9 cellular contexts compared by ENCODE assay signal in the genomic region with DNA sequence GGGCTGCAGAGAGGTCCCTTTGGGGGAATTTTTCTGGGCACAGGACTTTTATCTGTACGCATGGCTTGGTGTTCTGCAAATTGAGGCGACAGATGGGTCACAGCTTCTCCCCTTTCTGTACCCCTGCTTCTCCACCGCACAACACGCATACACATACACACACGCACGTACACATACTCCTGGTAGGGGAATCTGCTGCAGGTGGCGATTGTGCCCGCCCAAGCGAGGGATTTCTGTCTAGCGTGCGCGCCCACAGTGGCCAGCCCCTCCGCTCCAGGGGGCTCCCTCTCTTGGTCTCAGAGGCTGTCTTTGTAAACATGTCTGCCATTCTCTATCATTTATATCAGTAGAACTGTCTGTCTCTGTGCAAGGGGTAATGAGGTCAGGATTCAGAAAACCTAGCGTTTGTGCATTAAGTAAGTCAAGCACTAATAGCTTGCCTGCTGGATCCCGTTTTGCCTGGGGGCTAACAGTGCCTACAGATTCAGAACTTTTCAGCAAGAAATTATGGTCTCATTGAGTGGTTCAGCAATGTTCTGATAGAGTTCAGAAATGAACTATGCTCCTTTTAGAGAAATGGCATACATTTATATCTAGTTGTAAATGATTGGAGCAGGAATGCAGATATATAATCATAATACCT. TPM values are rescaled to one million over a fixed set of nuclear protein-coding genes. Genes with fewer than 3 reads are reported as not detected.
A peak's percentile ranks its signal among the peaks of the same experiment; 100 is the strongest.
DNase-seq lines count a peak whose midpoint lies in the region; ATAC-seq lines count a peak whose summit lies in the region.
"Had no signal": no experiment of that assay in that cellular context is flagged by ENCODE, and none has a peak within 500 bp of the region (broad histone marks: within the 10 kb centered on the region; RNA-seq: fewer than 3 reads in every experiment).

No MANE protein-coding gene starts in this region.

- H3K27me3 Mint-ChIP-seq in activated T-cell treated with anti-CD3 and anti-CD28 coated beads, Interleukin-2, amount 50 U/mL, for 72 hours (ENCODE audit: low read depth) = peaks cover 33% of the 10 kb centered on the region
- peaks cover 20% of the 10 kb centered on the region for H3K27me3 Mint-ChIP-seq in activated T-helper 1 cell treated with anti-CD3 and anti-CD28 coated beads, Interleukin-12 subunit alpha, Interleukin-12 subunit beta, Interleukin-2, Interleukin-4 antibody, amounts not matched to agents 30 ng/mL and 10 ng/mL and 1 ng/mL, durations not matched to agents 14 hours and 24 hours and 36 hours (ENCODE audit: insufficient read depth)
- peaks cover 38% of the 10 kb centered on the region for H3K27me3 Mint-ChIP-seq in activated naive CD4-positive, alpha-beta T cell treated with anti-CD3 and anti-CD28 coated beads for 36 hours (ENCODE audit: low read depth)
- H3K27me3 Mint-ChIP-seq in T-helper 17 cell = peaks cover 32% of the 10 kb centered on the region

- no peak overlapping the region for H3K27ac Mint-ChIP-seq in activated T-cell treated with anti-CD3 and anti-CD28 coated beads, Interleukin-2, amount 50 U/mL, for 72 hours
- no peak overlapping the region for H3K27ac Mint-ChIP-seq in activated T-helper 1 cell treated with anti-CD3 and anti-CD28 coated beads, Interleukin-12 subunit alpha, Interleukin-12 subunit beta, Interleukin-2, Interleukin-4 antibody, amounts not matched to agents 30 ng/mL and 10 ng/mL and 1 ng/mL, durations not matched to agents 14 hours and 24 hours and 36 hours
- H3K27ac Mint-ChIP-seq in activated naive CD4-positive, alpha-beta T cell treated with anti-CD3 and anti-CD28 coated beads for 36 hours = no peak overlapping the region
- H3K27ac Mint-ChIP-seq in T-helper 17 cell = no peak overlapping the region

- peaks cover 0 to 4% of the 10 kb centered on the region in 2 donors for H3K36me3 Mint-ChIP-seq in activated T-cell treated with anti-CD3 and anti-CD28 coated beads, Interleukin-2, amount 50 U/mL, for 72 hours (ENCODE audit: insufficient read depth in 2 of 2)
- H3K36me3 Mint-ChIP-seq in activated T-helper 1 cell treated with anti-CD3 and anti-CD28 coated beads, Interleukin-12 subunit alpha, Interleukin-12 subunit beta, Interleukin-2, Interleukin-4 antibody, amounts not matched to agents 30 ng/mL and 10 ng/mL and 1 ng/mL, durations not matched to agents 14 hours and 24 hours and 36 hours (ENCODE audit: low read depth) = no peaks in the 10 kb centered on the region
- peaks cover 2% of the 10 kb centered on the region for H3K36me3 Mint-ChIP-seq in activated naive CD4-positive, alpha-beta T cell treated with anti-CD3 and anti-CD28 coated beads for 36 hours (ENCODE audit: low read depth)
- H3K36me3 Mint-ChIP-seq in T-helper 17 cell (ENCODE audit: low read depth) = peaks cover 2% of the 10 kb centered on the region

- no peaks in the 10 kb centered on the region for H3K9me3 ChIP-seq in T-helper 17 cell (ENCODE audit: control insufficient read depth, low read length, poor library complexity, severe bottlenecking)
- H3K9me3 ChIP-seq: adrenal gland had no signal

- DNase-seq in DMS 273 (lab: John Stamatoyannopoulos, UW; ENCODE audit: unreplicated experiment) (peak; percentile 71), NCI-H748 treated with DMSO at 0.1 percent for 48 hours (lab: John Stamatoyannopoulos, UW) (peak; percentile 24), globus pallidus (ENCODE audit: low spot score) (peak; percentile 49), occipital lobe (lab: John Stamatoyannopoulos, UW) (peak; percentile 54), T-helper 17 cell (no peak)
- no peak for DNase-seq in activated T-cell treated with anti-CD3 and anti-CD28 coated beads, Interleukin-2, amount 50 U/mL, for 72 hours
- no peak for DNase-seq in activated T-helper 1 cell treated with anti-CD3 and anti-CD28 coated beads, Interleukin-12 subunit alpha, Interleukin-12 subunit beta, Interleukin-2, Interleukin-4 antibody, amounts not matched to agents 30 ng/mL and 10 ng/mL and 1 ng/mL, durations not matched to agents 14 hours and 24 hours and 36 hours (ENCODE audit: low spot score)
- DNase-seq in activated naive CD4-positive, alpha-beta T cell treated with anti-CD3 and anti-CD28 coated beads for 36 hours = no peak

- CTCF ChIA-PET in activated naive CD4-positive, alpha-beta T cell treated with anti-CD3 and anti-CD28 coated beads for 36 hours (lab: Charles Lee) = no interaction called here

- no peaks in the 10 kb centered on the region for H3K9me3 Mint-ChIP-seq in activated T-cell treated with anti-CD3 and anti-CD28 coated beads, Interleukin-2, amount 50 U/mL, for 72 hours
- H3K9me3 Mint-ChIP-seq in activated T-helper 1 cell treated with anti-CD3 and anti-CD28 coated beads, Interleukin-12 subunit alpha, Interleukin-12 subunit beta, Interleukin-2, Interleukin-4 antibody, amounts not matched to agents 30 ng/mL and 10 ng/mL and 1 ng/mL, durations not matched to agents 14 hours and 24 hours and 36 hours = no peaks in the 10 kb centered on the region
- H3K9me3 Mint-ChIP-seq in activated naive CD4-positive, alpha-beta T cell treated with anti-CD3 and anti-CD28 coated beads for 36 hours = peaks cover 1% of the 10 kb centered on the region

- intact Hi-C loops in activated T-helper 1 cell treated with anti-CD3 and anti-CD28 coated beads, Interleukin-12 subunit alpha, Interleukin-12 subunit beta, Interleukin-2, Interleukin-4 antibody, amounts not matched to agents 30 ng/mL and 10 ng/mL and 1 ng/mL, durations not matched to agents 14 hours and 24 hours and 36 hours (cut with micrococcal nuclease) = no loop called here
- intact Hi-C loops in activated naive CD4-positive, alpha-beta T cell treated with anti-CD3 and anti-CD28 coated beads for 36 hours (cut with micrococcal nuclease) = no loop called here

- ATAC-seq in activated T-cell treated with anti-CD3 and anti-CD28 coated beads, Interleukin-2, amount 50 U/mL, for 72 hours (replicated peaks in 1 of 2) = no peak
- ATAC-seq in T-helper 17 cell = no peak

- no peak overlapping the region for H3K4me3 Mint-ChIP-seq in activated T-cell treated with anti-CD3 and anti-CD28 coated beads, Interleukin-2, amount 50 U/mL, for 72 hours
- H3K4me3 Mint-ChIP-seq in activated T-helper 1 cell treated with anti-CD3 and anti-CD28 coated beads, Interleukin-12 subunit alpha, Interleukin-12 subunit beta, Interleukin-2, Interleukin-4 antibody, amounts not matched to agents 30 ng/mL and 10 ng/mL and 1 ng/mL, durations not matched to agents 14 hours and 24 hours and 36 hours = no peak overlapping the region
- H3K4me3 Mint-ChIP-seq in activated naive CD4-positive, alpha-beta T cell treated with anti-CD3 and anti-CD28 coated beads for 36 hours = no peak overlapping the region
- no peak overlapping the region for H3K4me3 Mint-ChIP-seq in T-helper 17 cell

- peaks cover 8% of the 10 kb centered on the region for H3K4me1 Mint-ChIP-seq in activated T-cell treated with anti-CD3 and anti-CD28 coated beads, Interleukin-2, amount 50 U/mL, for 72 hours (ENCODE audit: low read depth)
- H3K4me1 Mint-ChIP-seq in activated T-helper 1 cell treated with anti-CD3 and anti-CD28 coated beads, Interleukin-12 subunit alpha, Interleukin-12 subunit beta, Interleukin-2, Interleukin-4 antibody, amounts not matched to agents 30 ng/mL and 10 ng/mL and 1 ng/mL, durations not matched to agents 14 hours and 24 hours and 36 hours (ENCODE audit: low read depth) = peaks cover 7% of the 10 kb centered on the region
- H3K4me1 Mint-ChIP-seq in activated naive CD4-positive, alpha-beta T cell treated with anti-CD3 and anti-CD28 coated beads for 36 hours (ENCODE audit: low read depth) = peaks cover 8% of the 10 kb centered on the region
- peaks cover 2% of the 10 kb centered on the region for H3K4me1 Mint-ChIP-seq in T-helper 17 cell

RNA-seq across cellular contexts. Expression of gene GRID2, which starts 2.2 kb away (rescaled TPM):
- total RNA-seq in occipital lobe (21.8 TPM), T-helper 17 cell (not detected)
- total RNA-seq in activated T-cell treated with anti-CD3 and anti-CD28 coated beads, Interleukin-2, amount 50 U/mL, for 72 hours = not detected
- not detected in 2 replicates for total RNA-seq in activated T-helper 1 cell treated with anti-CD3 and anti-CD28 coated beads, Interleukin-12 subunit alpha, Interleukin-12 subunit beta, Interleukin-2, Interleukin-4 antibody, amounts not matched to agents 30 ng/mL and 10 ng/mL and 1 ng/mL, durations not matched to agents 14 hours and 24 hours and 36 hours
- not detected for total RNA-seq in activated naive CD4-positive, alpha-beta T cell treated with anti-CD3 and anti-CD28 coated beads for 36 hours

Comparison
In these comparisons a context has a peak if more than half of its experiments do, and no peak if none do; other contexts are left out.
1. DNase-seq: peak in DMS 273 (single experiment), NCI-H748 treated with DMSO at 0.1 percent for 48 hours (single experiment), globus pallidus (single experiment) and occipital lobe (single experiment); none in activated T-cell treated with anti-CD3 and anti-CD28 coated beads, Interleukin-2, amount 50 U/mL, for 72 hours (0 of 2), activated T-helper 1 cell treated with anti-CD3 and anti-CD28 coated beads, Interleukin-12 subunit alpha, Interleukin-12 subunit beta, Interleukin-2, Interleukin-4 antibody, amounts not matched to agents 30 ng/mL and 10 ng/mL and 1 ng/mL, durations not matched to agents 14 hours and 24 hours and 36 hours (single experiment), activated naive CD4-positive, alpha-beta T cell treated with anti-CD3 and anti-CD28 coated beads for 36 hours (single experiment) and T-helper 17 cell (0 of 3).
2. RNA of gene GRID2, which starts 2.2 kb away (total RNA-seq): 21.8 TPM in occipital lobe (single experiment); not detected in activated T-cell treated with anti-CD3 and anti-CD28 coated beads, Interleukin-2, amount 50 U/mL, for 72 hours, not detected in activated T-helper 1 cell treated with anti-CD3 and anti-CD28 coated beads, Interleukin-12 subunit alpha, Interleukin-12 subunit beta, Interleukin-2, Interleukin-4 antibody, amounts not matched to agents 30 ng/mL and 10 ng/mL and 1 ng/mL, durations not matched to agents 14 hours and 24 hours and 36 hours, not detected in activated naive CD4-positive, alpha-beta T cell treated with anti-CD3 and anti-CD28 coated beads for 36 hours and not detected in T-helper 17 cell; every median in the first group is over 10 times any median in the second.